In genomic region chr21:36891692-36892091, GRCh38 we compare ENCODE assay signal across 16 cellular contexts.
A peak's percentile ranks its signal among the peaks of the same experiment; 100 is the strongest.
DNase-seq lines count a peak whose midpoint lies in the region; ATAC-seq and TF ChIP-seq lines count a peak whose summit lies in the region.
"Had no signal": no experiment of that assay in that cellular context is flagged by ENCODE, and none has a peak within 500 bp of the region (broad histone marks: within the 10 kb centered on the region; RNA-seq: fewer than 3 reads in every experiment).

No MANE protein-coding gene starts in this region.

- H3K4me1 ChIP-seq in osteoblast (ENCODE audit: insufficient read depth, low read length) (peaks cover 33% of the 10 kb centered on the region), SJCRH30 (peaks cover 3% of the 10 kb centered on the region; the same call in 1 of the 2 replicates)

- H3K27ac ChIP-seq in osteoblast (ENCODE audit: low read depth, low read length), result peak overlapping the region; percentile 85
- H3K27ac ChIP-seq in SJCRH30, result no peak overlapping the region
- H3K27ac ChIP-seq: C4-2B had no signal

- TF ChIP-seq POLR2A in erythroblast (IDR thresholded peaks at IDR 0.05; ENCODE audit: low read length), result no peak

- no peak for TF ChIP-seq CTCF in osteoblast (IDR thresholded peaks at IDR 0.05; ENCODE audit: extremely low read depth, low read depth, low read length)

- peak overlapping the region; percentile 19 for H3K4me2 ChIP-seq in osteoblast (ENCODE audit: insufficient read depth, low read length)

- no peak overlapping the region for H3K4me3 ChIP-seq in osteoblast (ENCODE audit: insufficient read depth, low read length)
- no peak overlapping the region for H3K4me3 ChIP-seq in SJCRH30
- H3K4me3 ChIP-seq: GM12878 had no signal

- peaks cover 3% of the 10 kb centered on the region for H3K36me3 ChIP-seq in osteoblast (ENCODE audit: insufficient read depth, low read length)
- no peaks in the 10 kb centered on the region for H3K36me3 ChIP-seq in SJCRH30

- no peaks in the 10 kb centered on the region for H3K27me3 ChIP-seq in osteoblast (ENCODE audit: insufficient read depth, low read length)
- no peaks in the 10 kb centered on the region for H3K27me3 ChIP-seq in SJCRH30

- DNase-seq in NCI-H82 (lab: John Stamatoyannopoulos, UW) (peak; percentile 13), NCI-H82 treated with DMSO at 0.1 percent for 48 hours (lab: John Stamatoyannopoulos, UW; ENCODE audit: unreplicated experiment) (no peak), SK-N-DZ (ENCODE audit: low spot score) (peak; percentile 51), erythroblast (lab: John Stamatoyannopoulos, UW) (peak; percentile 60 to 82), osteoblast (ENCODE audit: insufficient read length, low spot score, missing footprints) (peak; percentile 63), DMS153 treated with DMSO at 0.1 percent for 48 hours (lab: John Stamatoyannopoulos, UW; ENCODE audit: unreplicated experiment) (no peak), SJCRH30 (no peak)
- DNase-seq: 8988T, H9, Kasumi-1, NCI-H1105 treated with DMSO at 0.1 percent for 48 hours, NCI-H1930, NCI-H2171 had no signal

- no peak overlapping the region for H2AFZ ChIP-seq in osteoblast (ENCODE audit: low read length)

- no peaks in the 10 kb centered on the region for H4K20me1 ChIP-seq in osteoblast (ENCODE audit: insufficient read depth, low read length)

- no peak for ATAC-seq in HG02840 (IDR thresholded peaks at IDR 0.05; ENCODE audit: low FRiP score, unreplicated experiment)
- ATAC-seq: GM12878 had no signal

- H3K79me2 ChIP-seq in osteoblast (ENCODE audit: insufficient read depth, low read length), result peaks cover 4% of the 10 kb centered on the region

- no peaks in the 10 kb centered on the region for H3K9me3 ChIP-seq in osteoblast (ENCODE audit: low read depth, low read length)
- no peaks in the 10 kb centered on the region for H3K9me3 ChIP-seq in SJCRH30 (replicated peaks)

Comparison
In these comparisons a context has a peak if more than half of its experiments do, and no peak if none do; other contexts are left out.
1. DNase-seq: peak in NCI-H82 (single experiment), SK-N-DZ (single experiment), erythroblast (2 of 2) and osteoblast (single experiment); none in NCI-H82 treated with DMSO at 0.1 percent for 48 hours (single experiment), DMS153 treated with DMSO at 0.1 percent for 48 hours (single experiment) and SJCRH30 (0 of 2).